ENCODE assay signal across 11 cellular contexts in genomic region chr1:235060607-235061470, GRCh38.
A peak's percentile ranks its signal among the peaks of the same experiment; 100 is the strongest.
DNase-seq lines count a peak whose midpoint lies in the region; ATAC-seq and TF ChIP-seq lines count a peak whose summit lies in the region.
"Had no signal": no experiment of that assay in that cellular context is flagged by ENCODE, and none has a peak within 500 bp of the region (broad histone marks: within the 10 kb centered on the region; RNA-seq: fewer than 3 reads in every experiment).

No MANE protein-coding gene starts in this region.

- H3K79me2 ChIP-seq in osteoblast (ENCODE audit: insufficient read depth, low read length): no peaks in the 10 kb centered on the region

- no peaks in the 10 kb centered on the region for H3K9me3 Mint-ChIP-seq in naive thymus-derived CD8-positive, alpha-beta T cell
- H3K9me3 Mint-ChIP-seq: activated T-cell treated with anti-CD3 and anti-CD28 coated beads, Interleukin-2, amount 50 U/mL, for 72 hours; neural crest cell had no signal

- H3K36me3 Mint-ChIP-seq in naive thymus-derived CD8-positive, alpha-beta T cell: no peaks in the 10 kb centered on the region

- H3K27ac Mint-ChIP-seq in naive thymus-derived CD8-positive, alpha-beta T cell: no peak overlapping the region
- H3K27ac Mint-ChIP-seq: activated T-cell treated with anti-CD3 and anti-CD28 coated beads, Interleukin-2, amount 50 U/mL, for 72 hours; IgD-negative memory B cell had no signal

- POLR2A ChIA-PET in naive thymus-derived CD8-positive, alpha-beta T cell (lab: Charles Lee): no interaction called here

- DNase-seq in GM03348 (ENCODE audit: low spot score) (peak; percentile 57), NCI-H526 treated with DMSO at 0.1 percent for 48 hours (lab: John Stamatoyannopoulos, UW) (peak; percentile 71), fibroblast of gingiva (ENCODE audit: low read depth) (peak; percentile 58), osteoblast (ENCODE audit: insufficient read length, low spot score, missing footprints) (no peak)
- DNase-seq in naive thymus-derived CD8-positive, alpha-beta T cell: no peak
- no peak for DNase-seq in activated T-cell treated with anti-CD3 and anti-CD28 coated beads, Interleukin-2, amount 50 U/mL, for 48 hours
- DNase-seq: activated T-cell treated with anti-CD3 and anti-CD28 coated beads, Interleukin-2, amount 50 U/mL, for 72 hours had no signal

- H3K4me2 ChIP-seq in osteoblast (ENCODE audit: insufficient read depth, low read length): no peak overlapping the region

- no peaks in the 10 kb centered on the region for H3K27me3 ChIP-seq in osteoblast (ENCODE audit: insufficient read depth, low read length)

- peak overlapping the region; percentile 39 for H2AFZ ChIP-seq in osteoblast (ENCODE audit: low read length)

- no peak overlapping the region for H3K4me3 Mint-ChIP-seq in naive thymus-derived CD8-positive, alpha-beta T cell
- H3K4me3 Mint-ChIP-seq: activated T-cell treated with anti-CD3 and anti-CD28 coated beads, Interleukin-2, amount 50 U/mL, for 72 hours; neural crest cell had no signal

- H3K27me3 Mint-ChIP-seq in naive thymus-derived CD8-positive, alpha-beta T cell: no peaks in the 10 kb centered on the region
- H3K27me3 Mint-ChIP-seq: IgD-negative memory B cell had no signal

- ATAC-seq in GM21367 (IDR thresholded peaks at IDR 0.05; ENCODE audit: unreplicated experiment): no peak
- ATAC-seq in naive thymus-derived CD8-positive, alpha-beta T cell: no peak
- ATAC-seq in HG03159 (IDR thresholded peaks at IDR 0.05; ENCODE audit: unreplicated experiment): no peak
- ATAC-seq: activated T-cell treated with anti-CD3 and anti-CD28 coated beads, Interleukin-2, amount 50 U/mL, for 72 hours had no signal

- H3K27ac ChIP-seq in osteoblast (ENCODE audit: low read depth, low read length): no peak overlapping the region

- peaks cover 6 to 15% (median 14%) of the 10 kb centered on the region in 4 donors for H3K4me1 Mint-ChIP-seq in naive thymus-derived CD8-positive, alpha-beta T cell

- peaks cover 4% of the 10 kb centered on the region for H3K4me1 ChIP-seq in osteoblast (ENCODE audit: insufficient read depth, low read length)

- no peaks in the 10 kb centered on the region for H4K20me1 ChIP-seq in osteoblast (ENCODE audit: insufficient read depth, low read length)

- H3K9me3 ChIP-seq in osteoblast (ENCODE audit: low read depth, low read length): no peaks in the 10 kb centered on the region

- no peak overlapping the region for H3K4me3 ChIP-seq in osteoblast (ENCODE audit: insufficient read depth, low read length)

- H3K36me3 ChIP-seq in osteoblast (ENCODE audit: insufficient read depth, low read length): no peaks in the 10 kb centered on the region

- no peak for TF ChIP-seq CTCF in osteoblast (IDR thresholded peaks at IDR 0.05; ENCODE audit: extremely low read depth, low read depth, low read length)

Comparison
In these comparisons a context has a peak if more than half of its experiments do, and no peak if none do; other contexts are left out.
1. DNase-seq: peak in GM03348 (single experiment), NCI-H526 treated with DMSO at 0.1 percent for 48 hours (single experiment) and fibroblast of gingiva (single experiment); none in osteoblast (single experiment), naive thymus-derived CD8-positive, alpha-beta T cell (0 of 10) and activated T-cell treated with anti-CD3 and anti-CD28 coated beads, Interleukin-2, amount 50 U/mL, for 48 hours (0 of 2).